25 cellular contexts compared by ENCODE assay signal in genomic region chr5:67495072-67495471, GRCh38.
DNase-seq lines count a peak whose midpoint lies in the region; ATAC-seq and TF ChIP-seq lines count a peak whose summit lies in the region.
"Had no signal": no experiment of that assay in that cellular context is flagged by ENCODE, and none has a peak within 500 bp of the region (broad histone marks: within the 10 kb centered on the region; RNA-seq: fewer than 3 reads in every experiment).

No MANE protein-coding gene starts in this region.

- DNase-seq in left ventricle myocardium inferior = no peak
- no peak for DNase-seq in right atrium auricular region (ENCODE audit: low spot score)
- peak; percentile 51 for DNase-seq in medulla oblongata (ENCODE audit: extremely low spot score)
- DNase-seq in sigmoid colon = no peak
- no peak for DNase-seq in AG08396 (ENCODE audit: low spot score)
- DNase-seq in activated CD8-positive, alpha-beta memory T cell treated with anti-CD3 and anti-CD28 coated beads, Interleukin-2, amount 10 ng/mL, durations not matched to agents 7 days and 5 days = no peak
- DNase-seq: activated CD4-positive, alpha-beta T cell treated with anti-CD3 and anti-CD28 coated beads for 4 hours; activated naive CD4-positive, alpha-beta T cell treated with Interleukin-2 at 50 U/mL for 16 hours; activated T-cell treated with anti-CD3 and anti-CD28 coated beads, Interleukin-2, amount 50 U/mL, for 48 hours; AML-193; amniotic stem cell; CD8-positive, alpha-beta T cell; colonic mucosa; DMS153; endodermal cell; islet precursor cell; NCI-H524 treated with DMSO at 0.1 percent for 48 hours; Peyer's patch; SIG-M5; small intestine; stimulated activated CD4-positive, alpha-beta T cell treated with anti-CD3 and anti-CD28 coated beads, Interleukin-1b, Interleukin-23, amount 100 ng/mL, for 48 hours had no signal

- H3K4me3 Mint-ChIP-seq in activated CD8-positive, alpha-beta memory T cell treated with anti-CD3 and anti-CD28 coated beads, Interleukin-2, amount 10 ng/mL, durations not matched to agents 7 days and 5 days = no peak overlapping the region
- H3K4me3 Mint-ChIP-seq: CD8-positive, alpha-beta T cell; endodermal cell; neural progenitor cell had no signal

- H3K4me1 ChIP-seq in left ventricle myocardium inferior = peaks cover 12% of the 10 kb centered on the region
- H3K4me1 ChIP-seq in right atrium auricular region = no peaks in the 10 kb centered on the region
- peaks cover 0 to 47% (median 40%) of the 10 kb centered on the region in 4 donors for H3K4me1 ChIP-seq in sigmoid colon
- H3K4me1 ChIP-seq: colonic mucosa, neural progenitor cell, Peyer's patch, prostate gland had no signal

- WGBS in sigmoid colon, 2 donors = 80 to 83% methylated on average over 3 of the region's 3 CpGs

- no peak overlapping the region for H3K27ac Mint-ChIP-seq in activated CD8-positive, alpha-beta memory T cell treated with anti-CD3 and anti-CD28 coated beads, Interleukin-2, amount 10 ng/mL, durations not matched to agents 7 days and 5 days
- H3K27ac Mint-ChIP-seq: CD8-positive, alpha-beta T cell; endodermal cell; neural progenitor cell had no signal

- peaks cover 9% of the 10 kb centered on the region for H3K9me3 ChIP-seq in left ventricle myocardium inferior (replicated peaks)
- H3K9me3 ChIP-seq in right atrium auricular region = peaks cover 0 to 5% of the 10 kb centered on the region in 2 donors
- H3K9me3 ChIP-seq in sigmoid colon = no peaks in the 10 kb centered on the region
- H3K9me3 ChIP-seq: colonic mucosa, Peyer's patch, prostate gland had no signal

- ATAC-seq in HG02852 (IDR thresholded peaks at IDR 0.05; ENCODE audit: unreplicated experiment) = no peak
- no peak for ATAC-seq in activated CD8-positive, alpha-beta memory T cell treated with anti-CD3 and anti-CD28 coated beads, Interleukin-2, amount 10 ng/mL, durations not matched to agents 7 days and 5 days
- no peak for ATAC-seq in HG02798 (IDR thresholded peaks at IDR 0.05; ENCODE audit: poor library complexity, unreplicated experiment)
- ATAC-seq: CD8-positive, alpha-beta T cell had no signal

- H3K27me3 Mint-ChIP-seq in activated CD8-positive, alpha-beta memory T cell treated with anti-CD3 and anti-CD28 coated beads, Interleukin-2, amount 10 ng/mL, durations not matched to agents 7 days and 5 days = no peaks in the 10 kb centered on the region

- H3K36me3 Mint-ChIP-seq in activated CD8-positive, alpha-beta memory T cell treated with anti-CD3 and anti-CD28 coated beads, Interleukin-2, amount 10 ng/mL, durations not matched to agents 7 days and 5 days = peaks cover 3% of the 10 kb centered on the region
- H3K36me3 Mint-ChIP-seq: CD8-positive, alpha-beta T cell; neural progenitor cell had no signal

- H3K4me3 ChIP-seq in left ventricle myocardium inferior (no peak overlapping the region), right atrium auricular region (no peak overlapping the region), sigmoid colon (no peak overlapping the region)
- H3K4me3 ChIP-seq: colonic mucosa, neural progenitor cell, Peyer's patch, prostate gland had no signal

- H3K27me3 ChIP-seq in left ventricle myocardium inferior (ENCODE audit: low read depth) (no peaks in the 10 kb centered on the region), right atrium auricular region (no peaks in the 10 kb centered on the region), sigmoid colon (no peaks in the 10 kb centered on the region)
- H3K27me3 ChIP-seq: colonic mucosa, neural progenitor cell, Peyer's patch had no signal

- H3K36me3 ChIP-seq in left ventricle myocardium inferior = no peaks in the 10 kb centered on the region
- H3K36me3 ChIP-seq in right atrium auricular region = no peaks in the 10 kb centered on the region
- no peaks in the 10 kb centered on the region for H3K36me3 ChIP-seq in sigmoid colon
- H3K36me3 ChIP-seq: colonic mucosa, neural progenitor cell, Peyer's patch, prostate gland had no signal

- H3K4me1 Mint-ChIP-seq in activated CD8-positive, alpha-beta memory T cell treated with anti-CD3 and anti-CD28 coated beads, Interleukin-2, amount 10 ng/mL, durations not matched to agents 7 days and 5 days = no peaks in the 10 kb centered on the region
- H3K4me1 Mint-ChIP-seq: endodermal cell had no signal

- CTCF ChIA-PET in activated CD8-positive, alpha-beta memory T cell treated with anti-CD3 and anti-CD28 coated beads, Interleukin-2, amount 10 ng/mL, durations not matched to agents 7 days and 5 days (lab: Charles Lee) = interaction anchor here (1.2 kb wide), 1 partner anchor 791 kb away, joined by 3 read pairs; no protein-coding TSS in a partner anchor

- TF ChIP-seq CTCF in left ventricle myocardium inferior (IDR thresholded peaks at IDR 0.05; ENCODE audit: borderline replicate concordance) = no peak
- no peak for TF ChIP-seq CTCF in right atrium auricular region (IDR thresholded peaks at IDR 0.05)
- no peak for TF ChIP-seq CTCF in sigmoid colon (IDR thresholded peaks at IDR 0.05)

- H3K9me3 Mint-ChIP-seq in activated CD8-positive, alpha-beta memory T cell treated with anti-CD3 and anti-CD28 coated beads, Interleukin-2, amount 10 ng/mL, durations not matched to agents 7 days and 5 days (ENCODE audit: low read depth) = peaks cover 2% of the 10 kb centered on the region

- H3K27ac ChIP-seq in left ventricle myocardium inferior (replicated peaks) (peak overlapping the region; percentile 11), right atrium auricular region (no peak overlapping the region), sigmoid colon (peak overlapping the region; percentile 50 to 79 (median 62))
- H3K27ac ChIP-seq: colonic mucosa, neural progenitor cell, prostate gland had no signal

- intact Hi-C loops in left ventricle myocardium inferior (cut with micrococcal nuclease) (no loop called here), sigmoid colon (cut with DNase I) (loop anchor here (10.0 kb wide), 1 partner anchor 250 kb away; no protein-coding TSS in a partner anchor)

- TF ChIP-seq EP300 in sigmoid colon (IDR thresholded peaks at IDR 0.05) = no peak

- no peak for TF ChIP-seq POLR2A in sigmoid colon (IDR thresholded peaks at IDR 0.05)

Comparison
In these comparisons a context has a peak if more than half of its experiments do, and no peak if none do; other contexts are left out.
1. H3K27ac ChIP-seq: peak in left ventricle myocardium inferior (single experiment) and sigmoid colon (4 of 4); none in right atrium auricular region (0 of 2).